11 cellular contexts compared by ENCODE assay signal in the genomic region with DNA sequence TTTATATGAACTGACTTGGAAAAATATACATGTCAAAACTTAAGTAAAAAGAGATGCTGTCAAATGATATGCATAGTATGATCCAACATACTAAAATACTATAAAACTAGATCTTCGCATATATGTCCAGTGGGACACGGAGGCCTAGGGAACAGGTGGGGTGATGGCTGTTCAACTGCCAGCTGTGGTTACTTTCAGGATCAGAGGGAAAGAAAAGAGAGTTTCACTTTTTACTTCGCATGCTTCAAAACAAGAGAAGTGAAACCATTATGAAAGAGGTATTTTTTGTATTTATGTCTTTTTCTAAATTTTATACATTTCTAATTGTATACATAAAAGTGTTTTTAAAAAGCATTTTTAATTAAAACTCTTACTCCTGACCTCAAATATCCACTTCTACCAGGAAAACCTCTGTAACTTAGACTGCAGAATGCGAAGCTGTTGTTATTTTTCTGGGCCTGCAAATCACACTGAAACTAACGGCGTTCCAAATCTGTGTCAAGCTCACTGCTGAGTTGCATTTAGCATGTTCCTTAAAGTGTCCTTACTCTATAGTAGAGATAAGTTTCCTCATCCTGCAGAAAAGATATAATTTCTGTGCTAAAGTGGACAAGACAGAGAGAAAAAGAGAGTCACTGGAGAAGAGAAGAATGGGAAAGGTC.
A peak's percentile ranks its signal among the peaks of the same experiment; 100 is the strongest.
DNase-seq lines count a peak whose midpoint lies in the region; ATAC-seq and TF ChIP-seq lines count a peak whose summit lies in the region.
"Had no signal": no experiment of that assay in that cellular context is flagged by ENCODE, and none has a peak within 500 bp of the region (broad histone marks: within the 10 kb centered on the region; RNA-seq: fewer than 3 reads in every experiment).

No MANE protein-coding gene starts in this region.

- H3K27ac Mint-ChIP-seq in progenitor cell of endocrine pancreas (no peak overlapping the region), mesothelial cell of epicardium (no peak overlapping the region)
- no peak overlapping the region for H3K27ac Mint-ChIP-seq in naive thymus-derived CD8-positive, alpha-beta T cell

- POLR2A ChIA-PET in naive thymus-derived CD8-positive, alpha-beta T cell (lab: Charles Lee) = no interaction called here

- H3K9me3 Mint-ChIP-seq in progenitor cell of endocrine pancreas (ENCODE audit: low read depth) (no peaks in the 10 kb centered on the region), mesothelial cell of epicardium (no peaks in the 10 kb centered on the region)
- peaks cover 0 to 2% (median 0%) of the 10 kb centered on the region in 9 donors for H3K9me3 Mint-ChIP-seq in naive thymus-derived CD8-positive, alpha-beta T cell
- H3K9me3 Mint-ChIP-seq: brain had no signal

- H3K4me3 Mint-ChIP-seq in progenitor cell of endocrine pancreas (ENCODE audit: low read depth) (no peak overlapping the region), mesothelial cell of epicardium (no peak overlapping the region)
- no peak overlapping the region for H3K4me3 Mint-ChIP-seq in naive thymus-derived CD8-positive, alpha-beta T cell

- peaks cover 6% of the 10 kb centered on the region for H3K27me3 Mint-ChIP-seq in progenitor cell of endocrine pancreas
- H3K27me3 Mint-ChIP-seq in mesothelial cell of epicardium (ENCODE audit: low read depth) = no peaks in the 10 kb centered on the region
- H3K27me3 Mint-ChIP-seq in naive thymus-derived CD8-positive, alpha-beta T cell = peaks cover 0 to 1% (median 0%) of the 10 kb centered on the region in 5 donors
- H3K27me3 Mint-ChIP-seq: brain had no signal

- no peaks in the 10 kb centered on the region for H3K36me3 Mint-ChIP-seq in progenitor cell of endocrine pancreas (ENCODE audit: insufficient read depth)
- no peaks in the 10 kb centered on the region for H3K36me3 Mint-ChIP-seq in mesothelial cell of epicardium
- no peaks in the 10 kb centered on the region for H3K36me3 Mint-ChIP-seq in naive thymus-derived CD8-positive, alpha-beta T cell
- H3K36me3 Mint-ChIP-seq: brain had no signal

- peak; percentile 77 for ATAC-seq in GM19025 (IDR thresholded peaks at IDR 0.05; ENCODE audit: low read depth, unreplicated experiment)
- peak; percentile 92 for ATAC-seq in GM21786 (IDR thresholded peaks at IDR 0.05; ENCODE audit: unreplicated experiment)
- ATAC-seq in HG03354 (IDR thresholded peaks at IDR 0.05; ENCODE audit: poor library complexity, severe bottlenecking, unreplicated experiment) = peak; percentile 91
- peak; percentile 30 for ATAC-seq in omental fat pad (ENCODE audit: low FRiP score)
- ATAC-seq in naive thymus-derived CD8-positive, alpha-beta T cell = no peak

- no peak for DNase-seq in omental fat pad (ENCODE audit: low spot score)
- no peak for DNase-seq in progenitor cell of endocrine pancreas (ENCODE audit: low spot score, unreplicated experiment)
- DNase-seq in activated T-cell treated with anti-CD3 and anti-CD28 coated beads for 4 hours = no peak
- no peak for DNase-seq in mesothelial cell of epicardium (ENCODE audit: low spot score in 2 of 2, unreplicated experiment in 2 of 2)
- DNase-seq in naive thymus-derived CD8-positive, alpha-beta T cell = no peak
- DNase-seq: NCI-H2029 treated with DMSO at 0.1 percent for 48 hours, retina had no signal

- TF ChIP-seq CTCF in omental fat pad (IDR thresholded peaks at IDR 0.05) (no peak), progenitor cell of endocrine pancreas (IDR thresholded peaks at IDR 0.05; ENCODE audit: unreplicated experiment) (no peak), mesothelial cell of epicardium (IDR thresholded peaks at IDR 0.05; ENCODE audit: unreplicated experiment) (no peak)

- H3K4me1 Mint-ChIP-seq in progenitor cell of endocrine pancreas (ENCODE audit: low read depth) = peaks cover 2% of the 10 kb centered on the region
- peaks cover 1% of the 10 kb centered on the region for H3K4me1 Mint-ChIP-seq in mesothelial cell of epicardium
- H3K4me1 Mint-ChIP-seq in naive thymus-derived CD8-positive, alpha-beta T cell = peaks cover 0 to 7% (median 0%) of the 10 kb centered on the region in 4 donors

Comparison
In these comparisons a context has a peak if more than half of its experiments do, and no peak if none do; other contexts are left out.
1. ATAC-seq: peak in GM19025 (single experiment), GM21786 (single experiment), HG03354 (single experiment) and omental fat pad (single experiment); none in naive thymus-derived CD8-positive, alpha-beta T cell (0 of 2).